ENCODE assay signal across 1 cellular context in genomic region chr2:224849264-224849663, GRCh38.
TF ChIP-seq lines count a peak whose summit lies in the region.

No MANE protein-coding gene starts in this region.

TF ChIP-seq in A549, 52 proteins besides CTCF, POLR2A, EP300 and RAD21 (continued from another document):
- TF ChIP-seq PBX3 (IDR thresholded peaks at IDR 0.05) = no peak
- TF ChIP-seq FOSB (CRISPR knock-in tag; IDR thresholded peaks at IDR 0.05) = no peak
- no peak for TF ChIP-seq HES2 (IDR thresholded peaks at IDR 0.05)
TF ChIP-seq in A549: peak in this region for 0.
